ENCODE assay signal across 12 cellular contexts in genomic region chr4:38605794-38606586, GRCh38. TPM values are rescaled to one million over a fixed set of nuclear protein-coding genes. Genes with fewer than 3 reads are reported as not detected.
DNase-seq lines count a peak whose midpoint lies in the region; ATAC-seq, FAIRE-seq and TF ChIP-seq lines count a peak whose summit lies in the region.
"Had no signal": no experiment of that assay in that cellular context is flagged by ENCODE, and none has a peak within 500 bp of the region (broad histone marks: within the 10 kb centered on the region; RNA-seq: fewer than 3 reads in every experiment).

No MANE protein-coding gene starts in this region.

- H3K27ac Mint-ChIP-seq in glutamatergic neuron (ENCODE audit: unreplicated experiment) (peak overlapping the region; percentile 18), progenitor cell of endocrine pancreas (peak overlapping the region; percentile 49)
- H3K27ac Mint-ChIP-seq: activated naive CD4-positive, alpha-beta T cell treated with anti-CD3 and anti-CD28 coated beads for 36 hours had no signal

- no peak overlapping the region for H3K27ac ChIP-seq in caudate nucleus (ENCODE audit: low read depth, low read length)
- H3K27ac ChIP-seq: SJCRH30 had no signal

- no peak overlapping the region for H3K4me3 Mint-ChIP-seq in glutamatergic neuron (ENCODE audit: unreplicated experiment)
- H3K4me3 Mint-ChIP-seq in progenitor cell of endocrine pancreas (ENCODE audit: low read depth), result no peak overlapping the region
- H3K4me3 Mint-ChIP-seq: activated naive CD4-positive, alpha-beta T cell treated with anti-CD3 and anti-CD28 coated beads for 36 hours had no signal

- DNase-seq in DMS53 treated with DMSO at 0.1 percent for 48 hours (lab: John Stamatoyannopoulos, UW; ENCODE audit: unreplicated experiment) (peak; percentile 94), NCI-H2196 (lab: John Stamatoyannopoulos, UW; ENCODE audit: unreplicated experiment) (peak; percentile 83), glutamatergic neuron (no peak), progenitor cell of endocrine pancreas (ENCODE audit: low spot score, unreplicated experiment) (no peak), caudate nucleus (lab: John Stamatoyannopoulos, UW) (no peak), H54 (ENCODE audit: insufficient read length, low spot score) (no peak)
- DNase-seq: activated naive CD4-positive, alpha-beta T cell treated with anti-CD3 and anti-CD28 coated beads for 36 hours; NCI-H1105 treated with DMSO at 0.1 percent for 48 hours; stimulated activated naive CD4-positive, alpha-beta T cell had no signal

- H3K27me3 Mint-ChIP-seq in glutamatergic neuron (ENCODE audit: unreplicated experiment) (no peaks in the 10 kb centered on the region), progenitor cell of endocrine pancreas (no peaks in the 10 kb centered on the region)

- no peak for FAIRE-seq in H54 (lab: Jason Lieb, UNC)

- no peak for TF ChIP-seq CTCF in glutamatergic neuron (IDR thresholded peaks at IDR 0.05; ENCODE audit: partially characterized antibody, unreplicated experiment)
- TF ChIP-seq CTCF in progenitor cell of endocrine pancreas (IDR thresholded peaks at IDR 0.05; ENCODE audit: unreplicated experiment), result no peak

- H3K9me3 Mint-ChIP-seq in glutamatergic neuron (ENCODE audit: unreplicated experiment) (peaks cover 1% of the 10 kb centered on the region), progenitor cell of endocrine pancreas (ENCODE audit: low read depth) (no peaks in the 10 kb centered on the region)
- H3K9me3 Mint-ChIP-seq: activated naive CD4-positive, alpha-beta T cell treated with anti-CD3 and anti-CD28 coated beads for 36 hours had no signal

- H3K36me3 Mint-ChIP-seq in glutamatergic neuron (ENCODE audit: unreplicated experiment) (peaks cover 4% of the 10 kb centered on the region), progenitor cell of endocrine pancreas (ENCODE audit: insufficient read depth) (peaks cover 4% of the 10 kb centered on the region)

- H3K4me1 Mint-ChIP-seq in glutamatergic neuron (ENCODE audit: low read depth, unreplicated experiment) (peaks cover 2% of the 10 kb centered on the region), progenitor cell of endocrine pancreas (ENCODE audit: low read depth) (peaks cover 22% of the 10 kb centered on the region)

- no peak for TF ChIP-seq POLR2A in H54 (IDR thresholded peaks at IDR 0.05; ENCODE audit: low read depth, low read length)

- ATAC-seq in activated CD4-positive, CD25-positive, alpha-beta regulatory T cell treated with anti-CD3 and anti-CD28 coated beads, Interleukin-2, amount 50 U/mL, for 24 hours, result no peak
- no peak for ATAC-seq in HG02840 (IDR thresholded peaks at IDR 0.05; ENCODE audit: low FRiP score, unreplicated experiment)

RNA-seq across cellular contexts. Expression of gene KLF3, which starts 58.0 kb away (rescaled TPM):
- total RNA-seq in glutamatergic neuron (ENCODE audit: unreplicated experiment) (38.4 TPM), progenitor cell of endocrine pancreas (97.1 and 98.7 TPM in 2 replicates)

Comparison
In these comparisons a context has a peak if more than half of its experiments do, and no peak if none do; other contexts are left out.
1. DNase-seq: peak in DMS53 treated with DMSO at 0.1 percent for 48 hours (single experiment) and NCI-H2196 (single experiment); none in glutamatergic neuron (single experiment), progenitor cell of endocrine pancreas (single experiment), caudate nucleus (0 of 61) and H54 (single experiment).